ENCODE assay signal across 9 cellular contexts in the genomic region with DNA sequence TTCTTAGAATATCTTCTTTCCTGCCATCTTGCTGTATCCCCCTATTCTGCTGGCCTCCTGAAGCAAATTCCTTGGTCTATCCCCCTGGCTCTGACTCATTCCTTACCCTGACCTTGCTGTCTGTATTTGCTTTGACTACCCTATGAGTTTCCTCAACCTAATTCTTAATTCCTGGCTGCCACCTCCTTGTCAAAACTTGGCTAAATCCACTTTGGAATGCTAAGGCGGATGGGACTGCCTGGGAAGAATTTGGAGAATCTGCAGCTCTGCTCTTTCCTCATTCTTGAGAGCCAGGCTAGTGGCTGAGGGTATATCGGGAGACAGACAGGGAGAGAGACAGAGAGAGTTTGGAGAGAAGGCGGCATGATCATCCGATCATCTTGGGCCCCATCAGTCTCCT. TPM values are rescaled to one million over a fixed set of nuclear protein-coding genes. Genes with fewer than 3 reads are reported as not detected.
DNase-seq lines count a peak whose midpoint lies in the region; ATAC-seq and TF ChIP-seq lines count a peak whose summit lies in the region.
"Had no signal": no experiment of that assay in that cellular context is flagged by ENCODE, and none has a peak within 500 bp of the region (broad histone marks: within the 10 kb centered on the region; RNA-seq: fewer than 3 reads in every experiment).

No MANE protein-coding gene starts in this region.

- H2AFZ ChIP-seq in Karpas-422 (ENCODE audit: low read length), result no peak overlapping the region

- no peaks in the 10 kb centered on the region for H3K27me3 ChIP-seq in Karpas-422 (ENCODE audit: low read length)

- no peaks in the 10 kb centered on the region for H4K20me1 ChIP-seq in Karpas-422 (ENCODE audit: insufficient read depth, low read depth, low read length)

- peak overlapping the region; percentile 4; the same call in 1 of the 2 replicates for H3K4me3 ChIP-seq in HFF-Myc (replicated peaks; ENCODE audit: low read depth, low read length)
- no peak overlapping the region for H3K4me3 ChIP-seq in astrocyte of the cerebellum (ENCODE audit: low read depth, low read length)
- H3K4me3 ChIP-seq in Karpas-422 (ENCODE audit: low read length), result no peak overlapping the region

- no peaks in the 10 kb centered on the region for H3K4me1 ChIP-seq in Karpas-422 (ENCODE audit: low read length)

- H3K9me3 ChIP-seq in Karpas-422 (ENCODE audit: low read length), result no peaks in the 10 kb centered on the region

- H3K4me2 ChIP-seq in Karpas-422 (ENCODE audit: low read depth, low read length, poor library complexity, severe bottlenecking), result no peak overlapping the region

- TF ChIP-seq CTCF in HFF-Myc (IDR thresholded peaks at IDR 0.05; ENCODE audit: low read depth, low read length, missing control alignments) (no peak), astrocyte of the cerebellum (IDR thresholded peaks at IDR 0.05; ENCODE audit: low read depth, low read length, missing control alignments) (no peak)

- no peaks in the 10 kb centered on the region for H3K36me3 ChIP-seq in Karpas-422 (ENCODE audit: insufficient read depth, low read length)

- H3K79me2 ChIP-seq in Karpas-422 (ENCODE audit: low read length), result no peaks in the 10 kb centered on the region

- DNase-seq in HFF-Myc (ENCODE audit: extremely low read depth, low read depth), result peak; percentile 51
- DNase-seq in astrocyte of the cerebellum (ENCODE audit: low read depth), result peak; percentile 91
- DNase-seq in iPS DF 19.7 (ENCODE audit: low read depth, low spot score), result peak; percentile 73
- no peak for DNase-seq in C1 segment of cervical spinal cord (lab: John Stamatoyannopoulos, UW)
- no peak for DNase-seq in Karpas-422
- DNase-seq in stimulated activated CD4-positive, alpha-beta T cell treated with anti-CD3 and anti-CD28 coated beads, Interleukin-2, amount 100 ng/mL, for 48 hours, result no peak
- DNase-seq: stimulated activated CD8-positive, alpha-beta memory T cell treated with anti-CD3 and anti-CD28 coated beads, Interleukin-4, amount 100 ng/mL, for 48 hours had no signal

- no peak for ATAC-seq in GM21723 (IDR thresholded peaks at IDR 0.05; ENCODE audit: unreplicated experiment)

- H3K27ac ChIP-seq in temporal lobe (ENCODE audit: low read depth, low read length) (peak overlapping the region; percentile 58), Karpas-422 (ENCODE audit: low read length) (no peak overlapping the region)

- H3K9me2 ChIP-seq in Karpas-422 (replicated peaks; ENCODE audit: insufficient read depth, low read length), result no peaks in the 10 kb centered on the region

- H3K9ac ChIP-seq in Karpas-422 (ENCODE audit: low read length), result no peak overlapping the region

- in situ Hi-C loops in astrocyte of the cerebellum (cut with HindIII; ENCODE audit: low sequenced_read_pairs), result no loop called here

RNA-seq across cellular contexts. Expression of gene CAP2, which starts 24.4 kb away (rescaled TPM):
- total RNA-seq in temporal lobe, result 32.0 TPM
- total RNA-seq in Karpas-422 (2014; rRNA removed; shearing (Covaris generic); ENCODE audit: low replicate concordance), result not detected in 2 replicates

Comparison
In these comparisons a context has a peak if more than half of its experiments do, and no peak if none do; other contexts are left out.
1. DNase-seq: peak in HFF-Myc (single experiment), astrocyte of the cerebellum (single experiment) and iPS DF 19.7 (single experiment); none in C1 segment of cervical spinal cord (0 of 14), Karpas-422 (single experiment) and stimulated activated CD4-positive, alpha-beta T cell treated with anti-CD3 and anti-CD28 coated beads, Interleukin-2, amount 100 ng/mL, for 48 hours (0 of 2).
2. RNA of gene CAP2, which starts 24.4 kb away (total RNA-seq): 32.0 TPM in temporal lobe (single experiment); not detected in Karpas-422; every median in the first group is over 10 times any median in the second.